ENCODE assay signal across 10 cellular contexts in the genomic region with DNA sequence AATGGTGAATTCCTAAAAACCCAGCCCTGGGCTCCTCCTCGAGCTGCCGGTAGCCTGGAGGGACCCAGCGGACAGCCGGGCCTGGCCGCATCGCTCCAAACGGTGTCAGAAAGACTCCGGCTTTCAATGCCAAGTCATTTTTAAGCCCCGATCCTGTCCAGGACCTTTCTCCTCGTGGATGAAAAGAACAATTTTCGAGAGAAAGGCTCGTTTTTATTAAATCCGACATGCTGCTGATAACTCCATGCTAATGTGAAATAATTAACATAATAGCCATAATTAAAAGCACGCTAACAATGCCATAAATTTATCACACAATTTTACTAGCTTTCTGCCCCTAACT. TPM values are rescaled to one million over a fixed set of nuclear protein-coding genes. Genes with fewer than 3 reads are reported as not detected.
A peak's percentile ranks its signal among the peaks of the same experiment; 100 is the strongest.
DNase-seq lines count a peak whose midpoint lies in the region; ATAC-seq and TF ChIP-seq lines count a peak whose summit lies in the region.
"Had no signal": no experiment of that assay in that cellular context is flagged by ENCODE, and none has a peak within 500 bp of the region (broad histone marks: within the 10 kb centered on the region; RNA-seq: fewer than 3 reads in every experiment).

No MANE protein-coding gene starts in this region.

- intact Hi-C loops in psoas muscle (cut with DNase I): loop anchor here in 1 of 2 donors (5.0 kb wide), 1 partner anchor 125 kb away; no protein-coding TSS in a partner anchor

- peak; percentile 31 for DNase-seq in NCI-H1105 (lab: John Stamatoyannopoulos, UW)
- no peak for DNase-seq in NCI-H1105 treated with DMSO at 0.1 percent for 48 hours (lab: John Stamatoyannopoulos, UW)
- DNase-seq in NT2/D1 (ENCODE audit: low read depth, low spot score): no peak
- no peak for DNase-seq in effector memory CD8-positive, alpha-beta T cell
- DNase-seq in psoas muscle: no peak
- DNase-seq in T-helper 9 cell: no peak
- DNase-seq in Ammon's horn (ENCODE audit: low spot score): no peak
- DNase-seq in SIG-M5 (lab: John Stamatoyannopoulos, UW): no peak
- DNase-seq: SHP77 treated with DMSO at 0.1 percent for 48 hours had no signal

- H3K36me3 ChIP-seq in NT2/D1 (ENCODE audit: insufficient read depth, insufficient read length, low read length) (no peaks in the 10 kb centered on the region), psoas muscle (ENCODE audit: insufficient read depth in 1 of 2, low read depth in 1 of 2) (no peaks in the 10 kb centered on the region)

- TF ChIP-seq CTCF in psoas muscle (IDR thresholded peaks at IDR 0.05): no peak

- H3K27me3 ChIP-seq in NT2/D1 (ENCODE audit: insufficient read depth, insufficient read length) (peaks cover 54% of the 10 kb centered on the region), psoas muscle (ENCODE audit: insufficient read depth in 3 of 3, low read length in 2 of 3) (peaks cover 0 to 82% (median 44%) of the 10 kb centered on the region in 3 donors)

- no peak for ATAC-seq in effector memory CD8-positive, alpha-beta T cell (replicated peaks)
- peak in 2 of 4 donors; percentile 2 to 3 for ATAC-seq in psoas muscle

- H3K27ac ChIP-seq in psoas muscle: no peak overlapping the region
- H3K27ac ChIP-seq: 22Rv1 had no signal

- H3K9me3 Mint-ChIP-seq in effector memory CD8-positive, alpha-beta T cell: peaks cover 2 to 7% of the 10 kb centered on the region in 2 donors

- H3K4me1 ChIP-seq in NT2/D1 (ENCODE audit: insufficient read depth, insufficient read length) (peaks cover 14% of the 10 kb centered on the region), psoas muscle (peaks cover 8% of the 10 kb centered on the region)

- H3K4me3 ChIP-seq in NT2/D1 (ENCODE audit: insufficient read length, low read depth): peak overlapping the region; percentile 41
- H3K4me3 ChIP-seq in psoas muscle: peak overlapping the region; percentile 71

- H3K36me3 Mint-ChIP-seq in effector memory CD8-positive, alpha-beta T cell (ENCODE audit: insufficient read depth): peaks cover 42% of the 10 kb centered on the region

- peak overlapping the region; percentile 39 to 59 for H3K4me3 Mint-ChIP-seq in effector memory CD8-positive, alpha-beta T cell

- H3K4me1 Mint-ChIP-seq in effector memory CD8-positive, alpha-beta T cell (ENCODE audit: low read depth in 2 of 2): peaks cover 9 to 17% of the 10 kb centered on the region in 2 donors

- peak overlapping the region; percentile 77 for H3K9ac ChIP-seq in NT2/D1 (ENCODE audit: insufficient read length, low read depth)

- H3K27ac Mint-ChIP-seq in effector memory CD8-positive, alpha-beta T cell: no peak overlapping the region

- H3K27me3 Mint-ChIP-seq in effector memory CD8-positive, alpha-beta T cell: peaks cover 61 to 72% of the 10 kb centered on the region in 2 donors

- no peaks in the 10 kb centered on the region for H3K9me3 ChIP-seq in NT2/D1 (ENCODE audit: insufficient read depth, low read length)
- no peaks in the 10 kb centered on the region for H3K9me3 ChIP-seq in psoas muscle

- 7 to 9% (median 8%) methylated on average over 14 of the region's 14 CpGs for WGBS in psoas muscle, 3 donors

RNA-seq across cellular contexts. Expression of a gene that starts 4.6 kb away (rescaled TPM):
- total RNA-seq in psoas muscle: 1 to 10 TPM in 1 of 4 donors, under 1 TPM in 3; 0.56 to 1.2 (median 0.77) TPM
- under 1 TPM; 0.13 to 0.48 (median 0.24) TPM for polyA plus RNA-seq in psoas muscle

RNA-seq across cellular contexts. Expression of a gene that starts 49.6 kb away (rescaled TPM):
- 1 to 10 TPM; 3.3 to 4.9 (median 4.2) TPM for total RNA-seq in psoas muscle
- polyA plus RNA-seq in psoas muscle: 1 to 10 TPM; 3.5 to 6.9 (median 6.9) TPM
